Comparison of ENCODE assay signal across 8 cellular contexts in genomic region chr11:107928767-107929507, GRCh38. TPM values are rescaled to one million over a fixed set of nuclear protein-coding genes. Genes with fewer than 3 reads are reported as not detected.
A peak's percentile ranks its signal among the peaks of the same experiment; 100 is the strongest.
DNase-seq lines count a peak whose midpoint lies in the region; ATAC-seq and TF ChIP-seq lines count a peak whose summit lies in the region.

No MANE protein-coding gene starts in this region.

- ATAC-seq in GM19023 (IDR thresholded peaks at IDR 0.05; ENCODE audit: unreplicated experiment) (peak; percentile 17), HG03354 (IDR thresholded peaks at IDR 0.05; ENCODE audit: poor library complexity, severe bottlenecking, unreplicated experiment) (peak; percentile 12), Panc1 (peak; percentile 63), mucosa of descending colon (peak; percentile 37)

- no peak overlapping the region for H3K27ac ChIP-seq in BLaER1
- peak overlapping the region; percentile 23 for H3K27ac ChIP-seq in Panc1 (ENCODE audit: low read length)
- H3K27ac ChIP-seq in duodenal mucosa (ENCODE audit: low read depth, low read length): no peak overlapping the region
- no peak overlapping the region for H3K27ac ChIP-seq in vagina

- POLR2A ChIA-PET in Panc1 (lab: Charles Lee): no interaction called here

- CTCF ChIA-PET in Panc1 (lab: Charles Lee): no interaction called here

- H3K27me3 ChIP-seq in BLaER1 (peaks cover 16% of the 10 kb centered on the region), Panc1 (ENCODE audit: control insufficient read depth, insufficient read depth, low read length) (peaks cover 3% of the 10 kb centered on the region; the same call in 1 of the 2 replicates), duodenal mucosa (ENCODE audit: control insufficient read depth in 1 of 2, insufficient read depth in 2 of 2, low read length in 2 of 2) (peaks cover 10 to 12% of the 10 kb centered on the region in 2 donors), vagina (peaks cover 5% of the 10 kb centered on the region)

- intact Hi-C loops in Panc1 (cut with micrococcal nuclease; ENCODE audit: unreplicated experiment) (no loop called here), mucosa of descending colon (cut with DNase I, micrococcal nuclease) (no loop called here), vagina (cut with DNase I) (no loop called here)

- TF ChIP-seq POLR2A in vagina (IDR thresholded peaks at IDR 0.05): no peak

- H3K9me3 ChIP-seq in BLaER1 (no peaks in the 10 kb centered on the region; the same call in 1 of the 2 replicates), Panc1 (ENCODE audit: control insufficient read depth, insufficient read depth, low read depth, low read length) (no peaks in the 10 kb centered on the region), duodenal mucosa (ENCODE audit: control insufficient read depth in 1 of 2, low read length in 2 of 2) (no peaks in the 10 kb centered on the region), mucosa of descending colon (no peaks in the 10 kb centered on the region), vagina (no peaks in the 10 kb centered on the region)

- in situ Hi-C loops in Panc1 (cut with HindIII; ENCODE audit: low pct_unique_long_range_greater_than_20kb, low sequenced_read_pairs): no loop called here

- no peak overlapping the region for H3K9ac ChIP-seq in BLaER1
- H3K9ac ChIP-seq in duodenal mucosa (ENCODE audit: low read depth in 1 of 2, low read length in 2 of 2): peak overlapping the region in 1 of 2 donors; percentile 12

- peak overlapping the region; percentile 69 for H3K4me2 ChIP-seq in BLaER1

- no TSS peak for BruUV-seq in Panc1 (replicated peaks; lab: Mats Ljungman, UMichigan)

- H3K4me1 ChIP-seq in BLaER1 (peaks cover 6% of the 10 kb centered on the region; the same call in 1 of the 2 replicates), Panc1 (ENCODE audit: control insufficient read depth, insufficient read depth, low read length) (peaks cover 9% of the 10 kb centered on the region; the same call in 1 of the 2 replicates), duodenal mucosa (ENCODE audit: control insufficient read depth in 1 of 2, insufficient read depth in 2 of 2, low read length in 2 of 2) (peaks cover 9 to 11% of the 10 kb centered on the region in 2 donors), mucosa of descending colon (ENCODE audit: low read depth) (peaks cover 10% of the 10 kb centered on the region), vagina (peaks cover 10% of the 10 kb centered on the region)

- TF ChIP-seq CTCF in Panc1 (IDR thresholded peaks at IDR 0.05): no peak
- no peak for TF ChIP-seq CTCF in mucosa of descending colon (IDR thresholded peaks at IDR 0.05)
- TF ChIP-seq CTCF in vagina (IDR thresholded peaks at IDR 0.05): no peak

- H3K4me3 ChIP-seq in BLaER1: peak overlapping the region; percentile 63
- H3K4me3 ChIP-seq in Panc1 (ENCODE audit: low read depth in 2 of 2, low read length in 2 of 2): peak overlapping the region; percentile 61 to 84
- peak overlapping the region; percentile 55 to 69 for H3K4me3 ChIP-seq in duodenal mucosa (ENCODE audit: low read depth in 1 of 2, low read length in 2 of 2)
- no peak overlapping the region for H3K4me3 ChIP-seq in mucosa of descending colon
- H3K4me3 ChIP-seq in vagina: peak overlapping the region; percentile 37 to 40

- H4K20me1 ChIP-seq in BLaER1: no peaks in the 10 kb centered on the region

- H3K36me3 ChIP-seq in BLaER1: no peaks in the 10 kb centered on the region
- H3K36me3 ChIP-seq in Panc1 (ENCODE audit: control insufficient read depth, insufficient read depth, low read length): no peaks in the 10 kb centered on the region
- no peaks in the 10 kb centered on the region for H3K36me3 ChIP-seq in duodenal mucosa (ENCODE audit: control insufficient read depth in 1 of 2, insufficient read depth in 2 of 2, low read length in 2 of 2)
- no peaks in the 10 kb centered on the region for H3K36me3 ChIP-seq in mucosa of descending colon (ENCODE audit: low read depth)
- no peaks in the 10 kb centered on the region for H3K36me3 ChIP-seq in vagina

- DNase-seq in Panc1 (ENCODE audit: low read depth, low spot score): no peak
- peak in 2 of 3 donors; percentile 30 for DNase-seq in mucosa of descending colon
- DNase-seq in vagina (ENCODE audit: extremely low spot score in 2 of 2): no peak
- DNase-seq in foreskin melanocyte: no peak

RNA-seq across cellular contexts. Expression of gene RAB39A, which starts 0.7 kb away (rescaled TPM):
- total RNA-seq in Panc1 (2021; ENCODE audit: unreplicated experiment) (3.3 TPM), mucosa of descending colon (1 to 10 TPM; 1.4 to 1.8 (median 1.5) TPM), vagina (1.7 TPM)
- polyA plus RNA-seq in Panc1 (2012; ENCODE audit: insufficient read length): 1.9 TPM

Comparison
In these comparisons a context has a peak if more than half of its experiments do, and no peak if none do; other contexts are left out.
1. ATAC-seq: peak in every context shown above with its lines; median percentile 63 in Panc1; 37 in mucosa of descending colon; 17 in GM19023; 12 in HG03354.
2. DNase-seq: peak in mucosa of descending colon (2 of 3); none in Panc1 (single experiment), vagina (0 of 2) and foreskin melanocyte (single experiment).